18 cellular contexts compared by ENCODE assay signal in the genomic region with DNA sequence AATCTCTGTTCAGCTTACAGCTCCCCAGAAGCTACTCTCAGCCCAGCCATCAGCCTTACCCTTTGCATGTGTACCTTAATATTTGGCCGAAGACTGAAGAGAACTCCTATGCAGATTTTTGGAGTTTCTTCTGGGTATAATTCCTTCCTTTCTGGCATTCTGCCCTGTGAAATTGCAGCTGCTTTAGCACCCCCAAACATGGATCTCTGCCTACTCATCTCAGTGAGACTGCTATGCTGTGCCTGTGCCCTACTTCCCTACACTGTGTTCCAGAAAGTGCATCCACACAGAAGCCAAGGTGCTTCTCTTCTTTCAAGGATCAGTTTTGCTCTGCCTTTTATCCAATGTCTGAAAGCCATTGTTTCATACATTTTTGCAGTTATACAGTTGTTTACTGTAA.
DNase-seq lines count a peak whose midpoint lies in the region; ATAC-seq and TF ChIP-seq lines count a peak whose summit lies in the region.
"Had no signal": no experiment of that assay in that cellular context is flagged by ENCODE, and none has a peak within 500 bp of the region (broad histone marks: within the 10 kb centered on the region; RNA-seq: fewer than 3 reads in every experiment).

No MANE protein-coding gene starts in this region.

- H2AFZ ChIP-seq in hepatocyte = peak overlapping the region; percentile 0

- H3K9me2 ChIP-seq in hepatocyte (replicated peaks; ENCODE audit: insufficient read depth) = no peaks in the 10 kb centered on the region

- H3K4me3 ChIP-seq in BLaER1 (no peak overlapping the region), SJCRH30 (no peak overlapping the region), hepatocyte (no peak overlapping the region)
- H3K4me3 ChIP-seq: GM12878 had no signal

- H3K36me3 ChIP-seq in BLaER1 (no peaks in the 10 kb centered on the region), SJCRH30 (no peaks in the 10 kb centered on the region), hepatocyte (replicated peaks; ENCODE audit: insufficient read depth, low read depth) (no peaks in the 10 kb centered on the region)

- no peak for ATAC-seq in HG03378 (IDR thresholded peaks at IDR 0.05; ENCODE audit: unreplicated experiment)
- ATAC-seq: GM12878 had no signal

- H3K9me3 ChIP-seq in BLaER1 = peaks cover 26% of the 10 kb centered on the region
- no peaks in the 10 kb centered on the region for H3K9me3 ChIP-seq in SJCRH30 (replicated peaks)
- H3K9me3 ChIP-seq in hepatocyte (ENCODE audit: low read depth) = no peaks in the 10 kb centered on the region
- H3K9me3 ChIP-seq: Caco-2 had no signal

- peaks cover 81% of the 10 kb centered on the region for H3K27me3 Mint-ChIP-seq in Calu3 (ENCODE audit: unreplicated experiment)
- H3K27me3 Mint-ChIP-seq: CD4-positive, alpha-beta T cell had no signal

- intact Hi-C loops in Calu3 (cut with micrococcal nuclease; ENCODE audit: unreplicated experiment) = no loop called here

- H3K27ac ChIP-seq in BLaER1 = peak overlapping the region; percentile 81
- peak overlapping the region; percentile 76 for H3K27ac ChIP-seq in SJCRH30
- H3K27ac ChIP-seq in hepatocyte = no peak overlapping the region
- H3K27ac ChIP-seq: C4-2B, HL-60 had no signal

- peaks cover 50% of the 10 kb centered on the region for H3K4me1 ChIP-seq in BLaER1
- peaks cover 28% of the 10 kb centered on the region for H3K4me1 ChIP-seq in SJCRH30
- H3K4me1 ChIP-seq in hepatocyte (ENCODE audit: insufficient read depth) = no peaks in the 10 kb centered on the region
- H3K4me1 ChIP-seq: Caco-2 had no signal

- H3K36me3 Mint-ChIP-seq in Calu3 (ENCODE audit: insufficient read depth, unreplicated experiment) = no peaks in the 10 kb centered on the region

- H3K79me2 ChIP-seq in hepatocyte = no peaks in the 10 kb centered on the region

- H3K4me3 Mint-ChIP-seq in Calu3 (ENCODE audit: low read depth, unreplicated experiment) = no peak overlapping the region
- H3K4me3 Mint-ChIP-seq: CD4-positive, alpha-beta T cell; H9 had no signal

- BruUV-seq in Calu3 (replicated peaks; lab: Mats Ljungman, UMichigan) = no TSS peak

- CTCF ChIA-PET in Calu3 (lab: Charles Lee) = interaction anchor here (0.6 kb wide), 1 partner anchor 435 kb away, joined by 5 read pairs; no protein-coding TSS in a partner anchor

- TF ChIP-seq CTCF in hepatocyte (IDR thresholded peaks at IDR 0.05; ENCODE audit: poor library complexity) = no peak
- no peak for TF ChIP-seq CTCF in Calu3 (IDR thresholded peaks at IDR 0.05; ENCODE audit: unreplicated experiment)

- no peak overlapping the region for H3K27ac Mint-ChIP-seq in Calu3 (ENCODE audit: unreplicated experiment)
- H3K27ac Mint-ChIP-seq: CD4-positive, alpha-beta T cell; H9 had no signal

- H4K20me1 ChIP-seq in BLaER1 = no peaks in the 10 kb centered on the region
- no peaks in the 10 kb centered on the region for H4K20me1 ChIP-seq in hepatocyte (ENCODE audit: insufficient read depth, poor library complexity, severe bottlenecking)

- no peaks in the 10 kb centered on the region for H3K4me1 Mint-ChIP-seq in Calu3 (ENCODE audit: low read depth, unreplicated experiment)

- H3K27me3 ChIP-seq in BLaER1 (no peaks in the 10 kb centered on the region), SJCRH30 (no peaks in the 10 kb centered on the region), hepatocyte (no peaks in the 10 kb centered on the region)

- DNase-seq in SJCRH30 (peak in 1 of 2 experiments; percentile 60), hepatocyte (ENCODE audit: low spot score) (no peak), occipital lobe (lab: John Stamatoyannopoulos, UW) (peak; percentile 6), Calu3 (no peak), NCI-H2227 (lab: John Stamatoyannopoulos, UW; ENCODE audit: unreplicated experiment) (no peak)
- DNase-seq in activated CD4-positive, alpha-beta T cell treated with anti-CD3 and anti-CD28 coated beads for 1 hour = no peak
- DNase-seq: 8988T; Caco-2; CD4-positive, alpha-beta T cell; DMS53; DND-41; EL; H9 had no signal

- no peak overlapping the region for H3K9ac ChIP-seq in BLaER1

- 44% methylated on average over 1 of the region's 1 CpG for WGBS in hepatocyte (ENCODE audit: low lambda C conversion rate, missing lambda C conversion rate)

- peak overlapping the region; percentile 85 for H3K4me2 ChIP-seq in BLaER1
- H3K4me2 ChIP-seq in hepatocyte = no peak overlapping the region

- no peaks in the 10 kb centered on the region for H3K9me3 Mint-ChIP-seq in Calu3 (ENCODE audit: low read depth, unreplicated experiment)
- H3K9me3 Mint-ChIP-seq: CD4-positive, alpha-beta T cell had no signal
